In the genomic region with DNA sequence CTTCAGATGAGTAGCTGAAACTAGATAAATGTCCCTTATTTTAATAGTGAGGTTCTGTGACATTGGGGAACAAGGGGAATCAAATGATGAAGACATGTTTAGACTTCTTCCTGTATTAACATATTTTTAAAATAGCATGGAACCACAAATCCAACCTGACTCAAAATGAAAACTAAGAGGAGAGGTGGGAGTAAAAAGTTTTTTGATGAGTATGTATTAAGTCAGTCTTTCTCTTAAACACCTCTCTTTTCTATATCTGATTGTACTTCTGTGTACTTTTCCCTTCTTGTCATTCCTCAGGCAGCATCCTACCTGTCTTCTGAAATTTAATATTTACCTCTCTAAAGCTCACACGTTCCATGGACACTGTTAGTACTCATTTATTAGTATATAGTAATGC, we compare ENCODE assay signal across 16 cellular contexts. TPM values are rescaled to one million over a fixed set of nuclear protein-coding genes. Genes with fewer than 3 reads are reported as not detected.
DNase-seq lines count a peak whose midpoint lies in the region; ATAC-seq lines count a peak whose summit lies in the region.
"Had no signal": no experiment of that assay in that cellular context is flagged by ENCODE, and none has a peak within 500 bp of the region (broad histone marks: within the 10 kb centered on the region; RNA-seq: fewer than 3 reads in every experiment).

No MANE protein-coding gene starts in this region.

- H3K27ac Mint-ChIP-seq in activated T-cell treated with anti-CD3 and anti-CD28 coated beads, Interleukin-2, amount 50 U/mL, for 72 hours: peak overlapping the region; percentile 70
- peak overlapping the region; percentile 78 for H3K27ac Mint-ChIP-seq in activated naive CD8-positive, alpha-beta T cell treated with anti-CD3 and anti-CD28 coated beads for 36 hours

- peaks cover 0 to 3% (median 0%) of the 10 kb centered on the region in 5 donors for H3K36me3 ChIP-seq in subcutaneous abdominal adipose tissue (ENCODE audit: control insufficient read depth in 5 of 5, insufficient read depth in 5 of 5, low read length in 5 of 5)

- H3K9me3 Mint-ChIP-seq in activated T-cell treated with anti-CD3 and anti-CD28 coated beads, Interleukin-2, amount 50 U/mL, for 72 hours: no peaks in the 10 kb centered on the region
- no peaks in the 10 kb centered on the region for H3K9me3 Mint-ChIP-seq in activated naive CD8-positive, alpha-beta T cell treated with anti-CD3 and anti-CD28 coated beads for 36 hours
- H3K9me3 Mint-ChIP-seq: CD14-positive monocyte had no signal

- H3K4me1 ChIP-seq in subcutaneous abdominal adipose tissue (ENCODE audit: control insufficient read depth in 5 of 5, insufficient read depth in 5 of 5, low read length in 5 of 5): peaks cover 0 to 8% (median 4%) of the 10 kb centered on the region in 5 donors

- ATAC-seq in activated T-cell treated with anti-CD3 and anti-CD28 coated beads, Interleukin-2, amount 50 U/mL, for 72 hours (replicated peaks in 1 of 2): peak; percentile 61 to 65
- peak; percentile 50 for ATAC-seq in HG02885 (IDR thresholded peaks at IDR 0.05; ENCODE audit: poor library complexity, unreplicated experiment)
- ATAC-seq in HG03439 (IDR thresholded peaks at IDR 0.05; ENCODE audit: unreplicated experiment): no peak
- ATAC-seq: K562 had no signal

- H3K4me3 ChIP-seq in subcutaneous abdominal adipose tissue (ENCODE audit: low read depth in 1 of 5, low read length in 5 of 5): no peak overlapping the region
- H3K4me3 ChIP-seq: K562 had no signal

- H3K27ac ChIP-seq in subcutaneous abdominal adipose tissue (ENCODE audit: low read depth, low read length): peak overlapping the region; percentile 10

- peak overlapping the region in 1 of 2 donors; percentile 21 for H3K4me3 Mint-ChIP-seq in activated T-cell treated with anti-CD3 and anti-CD28 coated beads, Interleukin-2, amount 50 U/mL, for 72 hours
- H3K4me3 Mint-ChIP-seq in activated naive CD8-positive, alpha-beta T cell treated with anti-CD3 and anti-CD28 coated beads for 36 hours: peak overlapping the region; percentile 13
- H3K4me3 Mint-ChIP-seq: CD14-positive monocyte had no signal

- H3K27me3 Mint-ChIP-seq in activated T-cell treated with anti-CD3 and anti-CD28 coated beads, Interleukin-2, amount 50 U/mL, for 72 hours (ENCODE audit: low read depth): no peaks in the 10 kb centered on the region
- peaks cover under 1% of the 10 kb centered on the region for H3K27me3 Mint-ChIP-seq in activated naive CD8-positive, alpha-beta T cell treated with anti-CD3 and anti-CD28 coated beads for 36 hours

- no peaks in the 10 kb centered on the region for H3K9me3 ChIP-seq in subcutaneous abdominal adipose tissue (ENCODE audit: control insufficient read depth in 5 of 5, low read length in 5 of 5)

- no peaks in the 10 kb centered on the region for H3K27me3 ChIP-seq in subcutaneous abdominal adipose tissue (ENCODE audit: control insufficient read depth in 5 of 5, insufficient read depth in 4 of 5, low read length in 5 of 5)

- no peaks in the 10 kb centered on the region for H3K36me3 Mint-ChIP-seq in activated T-cell treated with anti-CD3 and anti-CD28 coated beads, Interleukin-2, amount 50 U/mL, for 72 hours (ENCODE audit: insufficient read depth in 2 of 2)
- peaks cover 3% of the 10 kb centered on the region for H3K36me3 Mint-ChIP-seq in activated naive CD8-positive, alpha-beta T cell treated with anti-CD3 and anti-CD28 coated beads for 36 hours

- H3K9ac ChIP-seq in subcutaneous abdominal adipose tissue (ENCODE audit: low read length in 5 of 5): no peak overlapping the region

- peaks cover 20% of the 10 kb centered on the region for H3K4me1 Mint-ChIP-seq in activated T-cell treated with anti-CD3 and anti-CD28 coated beads, Interleukin-2, amount 50 U/mL, for 72 hours (ENCODE audit: low read depth)
- H3K4me1 Mint-ChIP-seq in activated naive CD8-positive, alpha-beta T cell treated with anti-CD3 and anti-CD28 coated beads for 36 hours: peaks cover 19% of the 10 kb centered on the region
- H3K4me1 Mint-ChIP-seq: CD14-positive monocyte had no signal

- no peak for DNase-seq in activated T-cell treated with anti-CD3 and anti-CD28 coated beads, Interleukin-2, amount 50 U/mL, for 72 hours
- DNase-seq in activated T-cell treated with anti-CD3 and anti-CD28 coated beads, Interleukin-2, amount 50 U/mL, for 48 hours: no peak
- DNase-seq in activated naive CD8-positive, alpha-beta T cell treated with anti-CD3 and anti-CD28 coated beads for 36 hours: no peak
- DNase-seq in DMS79 treated with DMSO at 0.1 percent for 48 hours (lab: John Stamatoyannopoulos, UW): no peak
- DNase-seq: ACHN, AML-193, MV-4-11, NCI-H1417, NCI-H187 treated with DMSO at 0.1 percent for 48 hours, NCI-H526 treated with DMSO at 0.1 percent for 48 hours, SHP77 treated with DMSO at 0.1 percent for 48 hours had no signal

RNA-seq across cellular contexts. Expression of gene SDHAF4, which starts 8.7 kb away (rescaled TPM):
- 10 to 100 TPM; 13.6 to 18.6 TPM for total RNA-seq in activated T-cell treated with anti-CD3 and anti-CD28 coated beads, Interleukin-2, amount 50 U/mL, for 72 hours
- total RNA-seq in activated naive CD8-positive, alpha-beta T cell treated with anti-CD3 and anti-CD28 coated beads for 36 hours: 10 to 100 TPM; 10.2 to 13.1 TPM
